ENCODE assay signal across 8 cellular contexts in the genomic region with DNA sequence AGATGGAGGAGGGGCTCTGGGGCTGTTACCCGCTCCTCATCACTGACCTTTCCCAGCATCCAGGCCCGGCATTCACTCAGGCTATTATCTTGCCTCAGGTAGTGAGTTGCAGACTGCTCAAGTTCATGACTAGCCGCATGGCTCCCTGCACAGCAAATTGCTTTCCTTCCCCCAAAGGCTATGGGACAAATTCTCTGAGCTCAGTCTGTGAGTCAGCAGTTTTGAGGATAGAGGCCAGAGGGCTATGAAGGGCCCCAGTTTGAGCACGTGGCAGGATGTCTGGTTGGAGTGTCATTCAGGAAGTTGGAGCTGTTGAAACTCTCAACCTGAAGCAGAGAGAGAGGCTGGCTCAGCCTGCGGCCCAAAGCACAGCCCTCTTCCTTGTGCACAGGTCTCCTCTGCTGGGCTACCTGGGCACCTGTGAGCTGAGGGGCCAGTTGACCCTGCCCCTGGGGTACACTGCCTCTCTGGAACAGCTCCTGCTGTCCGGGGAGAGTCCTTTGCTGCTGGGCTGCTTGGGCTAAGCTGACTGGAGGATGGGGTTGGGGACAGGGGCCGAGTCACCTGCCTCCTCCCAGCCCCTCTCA. TPM values are rescaled to one million over a fixed set of nuclear protein-coding genes. Genes with fewer than 3 reads are reported as not detected.
DNase-seq lines count a peak whose midpoint lies in the region; ATAC-seq and FAIRE-seq lines count a peak whose summit lies in the region.

No MANE protein-coding gene starts in this region.

- peak; percentile 89 for DNase-seq in Caki2 (ENCODE audit: low read depth)
- peak; percentile 53 for DNase-seq in KG1 (lab: John Stamatoyannopoulos, UW)
- DNase-seq in activated T-cell treated with anti-CD3 and anti-CD28 coated beads, Interleukin-2, amount 50 U/mL, for 24 hours = peak; percentile 49
- DNase-seq in left cardiac atrium = peak; percentile 57
- DNase-seq in small intestine = peak; percentile 49
- no peak for DNase-seq in SK-N-DZ (ENCODE audit: low spot score)

- H3K4me3 ChIP-seq in small intestine (ENCODE audit: low read depth in 1 of 2, low read length in 2 of 2) = no peak overlapping the region

- peaks cover 24% of the 10 kb centered on the region for H3K4me1 Mint-ChIP-seq in activated T-cell treated with anti-CD3 and anti-CD28 coated beads, Interleukin-2, amount 50 U/mL, for 24 hours (ENCODE audit: low read depth)

- WGBS in small intestine, 3 donors = 59 to 78% (median 63%) methylated on average over 7 of the region's 7 CpGs

- ATAC-seq in GM19468 (IDR thresholded peaks at IDR 0.05; ENCODE audit: extremely low read depth, unreplicated experiment) (peak; percentile 65), left cardiac atrium (peak; percentile 82 to 84), GM18858 (IDR thresholded peaks at IDR 0.05; ENCODE audit: unreplicated experiment) (no peak)

- H3K4me3 Mint-ChIP-seq in activated T-cell treated with anti-CD3 and anti-CD28 coated beads, Interleukin-2, amount 50 U/mL, for 24 hours = no peak overlapping the region

- H3K9me3 Mint-ChIP-seq in activated T-cell treated with anti-CD3 and anti-CD28 coated beads, Interleukin-2, amount 50 U/mL, for 24 hours = no peaks in the 10 kb centered on the region

- H3K36me3 ChIP-seq in small intestine (ENCODE audit: control insufficient read depth in 2 of 2, insufficient read depth in 2 of 2, low read length in 2 of 2) = no peaks in the 10 kb centered on the region

- peaks cover 14 to 15% of the 10 kb centered on the region in 2 donors for H3K4me1 ChIP-seq in small intestine (ENCODE audit: control insufficient read depth in 2 of 2, insufficient read depth in 1 of 2, low read depth in 1 of 2, low read length in 1 of 2)

- FAIRE-seq in small intestine (lab: Jason Lieb, UNC) = no peak

- H3K36me3 Mint-ChIP-seq in activated T-cell treated with anti-CD3 and anti-CD28 coated beads, Interleukin-2, amount 50 U/mL, for 24 hours (ENCODE audit: low read depth) = peaks cover 63% of the 10 kb centered on the region

- no peaks in the 10 kb centered on the region for H3K9me3 ChIP-seq in small intestine (ENCODE audit: control insufficient read depth, low read depth)

- H3K27ac Mint-ChIP-seq in activated T-cell treated with anti-CD3 and anti-CD28 coated beads, Interleukin-2, amount 50 U/mL, for 24 hours = peak overlapping the region; percentile 85

- in situ Hi-C loops in Caki2 (cut with HindIII; ENCODE audit: low pct_unique_long_range_greater_than_20kb, low sequenced_read_pairs) = no loop called here

- H3K27me3 ChIP-seq in small intestine (ENCODE audit: control insufficient read depth in 2 of 2, insufficient read depth in 2 of 2, low read length in 2 of 2) = no peaks in the 10 kb centered on the region

- no peaks in the 10 kb centered on the region for H3K27me3 Mint-ChIP-seq in activated T-cell treated with anti-CD3 and anti-CD28 coated beads, Interleukin-2, amount 50 U/mL, for 24 hours

- H3K27ac ChIP-seq in small intestine (ENCODE audit: low read depth in 1 of 2, low read length in 1 of 2) = peak overlapping the region; percentile 61 to 74

- intact Hi-C loops in left cardiac atrium (cut with DNase I) = no loop called here

RNA-seq across cellular contexts. Expression of a gene that starts 7.9 kb away (rescaled TPM):
- total RNA-seq in Caki2 (2014; rRNA removed; shearing (Covaris generic); ENCODE audit: low replicate concordance) = 122 and 125 TPM in 2 replicates
- 10 to 100 TPM; 41.0 to 46.7 TPM for total RNA-seq in left cardiac atrium
- 10 to 100 TPM; 26.3 to 54.9 (median 42.5) TPM for polyA plus RNA-seq in small intestine
- polyA plus RNA-seq in SK-N-DZ (2014; cell fraction: cytosol; rRNA removed) = 11.2 and 11.5 TPM in 2 replicates
- polyA plus RNA-seq in SK-N-DZ (2014; cell fraction: nucleus; rRNA removed) = 9.2 and 9.7 TPM in 2 replicates
